In the genomic region with DNA sequence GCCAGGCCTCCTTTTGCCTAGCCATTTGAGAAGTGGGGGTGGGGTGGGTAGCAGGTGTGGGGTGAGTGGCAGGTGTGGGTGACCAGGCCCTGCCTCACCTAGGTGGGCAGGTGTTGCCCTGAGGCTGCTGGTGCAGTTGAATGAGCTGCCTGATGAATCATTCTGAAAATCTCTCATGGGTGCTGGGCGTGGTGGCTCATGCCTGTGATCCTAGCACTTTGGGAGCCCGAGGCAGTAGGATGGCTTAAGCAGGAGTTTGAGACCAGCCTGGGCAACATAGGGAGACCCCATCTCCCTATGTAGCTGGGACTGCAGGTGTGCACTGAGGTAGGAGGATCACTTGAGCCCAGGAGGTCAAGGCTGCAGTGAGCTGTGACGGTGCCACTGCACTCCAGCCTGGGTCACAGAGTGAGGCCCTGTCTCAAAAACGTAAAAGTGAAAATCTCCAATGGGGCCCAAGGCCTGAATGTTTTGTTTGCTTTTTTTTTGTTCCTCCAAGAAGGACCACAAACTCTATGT, we compare ENCODE assay signal across 8 cellular contexts. TPM values are rescaled to one million over a fixed set of nuclear protein-coding genes. Genes with fewer than 3 reads are reported as not detected.
DNase-seq lines count a peak whose midpoint lies in the region; ATAC-seq lines count a peak whose summit lies in the region.

No MANE protein-coding gene starts in this region.

- no peaks in the 10 kb centered on the region for H3K9me3 Mint-ChIP-seq in activated CD4-positive, alpha-beta memory T cell treated with anti-CD3 and anti-CD28 coated beads for 36 hours
- no peaks in the 10 kb centered on the region for H3K9me3 Mint-ChIP-seq in naive B cell

- DNase-seq in stimulated activated naive CD4-positive, alpha-beta T cell treated with Interleukin-2 at 50 U/mL for 16 hours (lab: John Stamatoyannopoulos, UW) = peak; percentile 53
- DNase-seq in stimulated activated naive CD4-positive, alpha-beta T cell (lab: John Stamatoyannopoulos, UW) = no peak
- peak; percentile 78 for DNase-seq in activated CD4-positive, alpha-beta memory T cell treated with anti-CD3 and anti-CD28 coated beads for 36 hours
- DNase-seq in naive B cell (no peak), NCI-H2081 (lab: John Stamatoyannopoulos, UW) (no peak), dermis blood vessel endothelial cell (no peak), AG20443 (ENCODE audit: low spot score) (no peak)

- intact Hi-C loops in activated CD4-positive, alpha-beta memory T cell treated with anti-CD3 and anti-CD28 coated beads for 36 hours (cut with micrococcal nuclease) = loop anchor here (1.0 to 5.0 kb wide), 4 partner anchors 12 to 269 kb away; no protein-coding TSS in a partner anchor

- CTCF ChIA-PET in activated CD4-positive, alpha-beta memory T cell treated with anti-CD3 and anti-CD28 coated beads for 36 hours (lab: Charles Lee) = interaction anchor here (0.6 to 36.2 kb wide), 10 partner anchors 8 to 94 kb away, joined by 3 to 1168 read pairs (median 4); no protein-coding TSS in a partner anchor

- peaks cover 18% of the 10 kb centered on the region for H3K36me3 Mint-ChIP-seq in activated CD4-positive, alpha-beta memory T cell treated with anti-CD3 and anti-CD28 coated beads for 36 hours
- H3K36me3 Mint-ChIP-seq in naive B cell = peaks cover 7 to 12% of the 10 kb centered on the region in 2 donors

- H3K4me1 Mint-ChIP-seq in activated CD4-positive, alpha-beta memory T cell treated with anti-CD3 and anti-CD28 coated beads for 36 hours (ENCODE audit: low read depth) = peaks cover 88% of the 10 kb centered on the region
- peaks cover 38 to 62% (median 61%) of the 10 kb centered on the region in 3 donors for H3K4me1 Mint-ChIP-seq in naive B cell

- POLR2A ChIA-PET in activated CD4-positive, alpha-beta memory T cell treated with anti-CD3 and anti-CD28 coated beads for 36 hours (lab: Charles Lee) = interaction anchor here (0.7 to 3.4 kb wide), 9 partner anchors 9 to 29 kb away, joined by 3 to 21 read pairs (median 6); no protein-coding TSS in a partner anchor

- H3K27me3 Mint-ChIP-seq in activated CD4-positive, alpha-beta memory T cell treated with anti-CD3 and anti-CD28 coated beads for 36 hours = no peaks in the 10 kb centered on the region
- no peaks in the 10 kb centered on the region for H3K27me3 Mint-ChIP-seq in naive B cell

- peak overlapping the region; percentile 59 for H3K4me3 Mint-ChIP-seq in activated CD4-positive, alpha-beta memory T cell treated with anti-CD3 and anti-CD28 coated beads for 36 hours
- H3K4me3 Mint-ChIP-seq in naive B cell = peak overlapping the region in 2 of 8 donors; percentile 26

- ATAC-seq in HG03095 (IDR thresholded peaks at IDR 0.05; ENCODE audit: unreplicated experiment) = peak; percentile 56
- peak in 1 of 2 donors; percentile 20 for ATAC-seq in naive B cell (ENCODE audit: low read depth in 2 of 2)

- H3K27ac Mint-ChIP-seq in activated CD4-positive, alpha-beta memory T cell treated with anti-CD3 and anti-CD28 coated beads for 36 hours = peak overlapping the region; percentile 99
- H3K27ac Mint-ChIP-seq in naive B cell = peak overlapping the region in 5 of 6 donors; percentile 5 to 86 (median 33)

RNA-seq across cellular contexts. Expression of gene TSPAN14, which starts 17.7 kb away (rescaled TPM):
- total RNA-seq in activated CD4-positive, alpha-beta memory T cell treated with anti-CD3 and anti-CD28 coated beads for 36 hours = 10 to 100 TPM; 48.9 to 51.8 TPM
- 10 to 100 TPM; 31.0 to 60.8 (median 38.1) TPM for polyA plus RNA-seq in naive B cell (ENCODE audit: low read depth in 6 of 6)
- 91.0 and 148 TPM in 2 replicates for total RNA-seq in dermis blood vessel endothelial cell

Comparison
In these comparisons a context has a peak if more than half of its experiments do, and no peak if none do; other contexts are left out.
1. DNase-seq: peak in stimulated activated naive CD4-positive, alpha-beta T cell treated with Interleukin-2 at 50 U/mL for 16 hours (single experiment) and activated CD4-positive, alpha-beta memory T cell treated with anti-CD3 and anti-CD28 coated beads for 36 hours (single experiment); none in stimulated activated naive CD4-positive, alpha-beta T cell (0 of 6), naive B cell (single experiment), NCI-H2081 (0 of 2), dermis blood vessel endothelial cell (single experiment) and AG20443 (single experiment).